ENCODE assay signal across 1 cellular context in the genomic region with DNA sequence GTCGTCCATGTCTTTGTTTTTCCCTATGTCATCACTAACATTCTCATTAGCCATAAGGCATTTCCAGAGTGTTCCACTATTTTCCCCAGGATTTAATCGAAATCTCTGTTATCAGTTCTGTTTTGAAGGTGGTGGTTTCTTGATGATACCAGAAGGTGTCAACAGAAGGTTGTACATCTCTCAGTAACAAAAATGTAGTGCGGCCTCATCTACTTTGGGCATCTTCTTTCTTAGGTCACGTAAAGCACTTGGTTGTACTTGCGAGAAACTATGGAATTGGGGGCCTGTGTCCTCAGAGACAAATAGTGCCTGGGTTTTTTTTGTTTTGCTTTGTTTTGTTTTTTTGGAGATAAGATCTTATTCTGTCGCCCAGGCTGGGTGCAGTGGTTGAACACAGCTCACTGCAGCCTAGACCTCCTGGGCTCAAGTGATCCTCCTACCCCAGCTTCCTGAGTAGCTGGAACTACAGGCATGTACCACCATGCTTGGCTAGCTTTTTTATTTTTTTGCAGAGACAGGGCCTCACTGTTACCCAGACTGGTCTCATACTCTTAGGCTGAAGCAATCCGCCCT.
TF ChIP-seq lines count a peak whose summit lies in the region.

No MANE protein-coding gene starts in this region.

TF ChIP-seq in K562, 482 proteins besides CTCF, POLR2A, EP300 and RAD21 (continued from another document):
- TF ChIP-seq CBX5 (IDR thresholded peaks at IDR 0.05; ENCODE audit: borderline replicate concordance, low read depth) (no peak), LCOR (CRISPR knock-in tag; IDR thresholded peaks at IDR 0.05) (no peak), ETV5 (CRISPR knock-in tag; IDR thresholded peaks at IDR 0.05; ENCODE audit: low read depth) (no peak), SPI1 (IDR thresholded peaks at IDR 0.05; ENCODE audit: borderline replicate concordance, low read depth, low read length) (no peak), ELF4 (CRISPR knock-in tag; IDR thresholded peaks at IDR 0.05) (no peak), IRF2 (CRISPR knock-in tag; IDR thresholded peaks at IDR 0.05) (no peak), KHSRP (IDR thresholded peaks at IDR 0.05) (no peak), TCF3 (CRISPR knock-in tag; IDR thresholded peaks at IDR 0.05) (no peak)
- TF ChIP-seq, protein P1, sequence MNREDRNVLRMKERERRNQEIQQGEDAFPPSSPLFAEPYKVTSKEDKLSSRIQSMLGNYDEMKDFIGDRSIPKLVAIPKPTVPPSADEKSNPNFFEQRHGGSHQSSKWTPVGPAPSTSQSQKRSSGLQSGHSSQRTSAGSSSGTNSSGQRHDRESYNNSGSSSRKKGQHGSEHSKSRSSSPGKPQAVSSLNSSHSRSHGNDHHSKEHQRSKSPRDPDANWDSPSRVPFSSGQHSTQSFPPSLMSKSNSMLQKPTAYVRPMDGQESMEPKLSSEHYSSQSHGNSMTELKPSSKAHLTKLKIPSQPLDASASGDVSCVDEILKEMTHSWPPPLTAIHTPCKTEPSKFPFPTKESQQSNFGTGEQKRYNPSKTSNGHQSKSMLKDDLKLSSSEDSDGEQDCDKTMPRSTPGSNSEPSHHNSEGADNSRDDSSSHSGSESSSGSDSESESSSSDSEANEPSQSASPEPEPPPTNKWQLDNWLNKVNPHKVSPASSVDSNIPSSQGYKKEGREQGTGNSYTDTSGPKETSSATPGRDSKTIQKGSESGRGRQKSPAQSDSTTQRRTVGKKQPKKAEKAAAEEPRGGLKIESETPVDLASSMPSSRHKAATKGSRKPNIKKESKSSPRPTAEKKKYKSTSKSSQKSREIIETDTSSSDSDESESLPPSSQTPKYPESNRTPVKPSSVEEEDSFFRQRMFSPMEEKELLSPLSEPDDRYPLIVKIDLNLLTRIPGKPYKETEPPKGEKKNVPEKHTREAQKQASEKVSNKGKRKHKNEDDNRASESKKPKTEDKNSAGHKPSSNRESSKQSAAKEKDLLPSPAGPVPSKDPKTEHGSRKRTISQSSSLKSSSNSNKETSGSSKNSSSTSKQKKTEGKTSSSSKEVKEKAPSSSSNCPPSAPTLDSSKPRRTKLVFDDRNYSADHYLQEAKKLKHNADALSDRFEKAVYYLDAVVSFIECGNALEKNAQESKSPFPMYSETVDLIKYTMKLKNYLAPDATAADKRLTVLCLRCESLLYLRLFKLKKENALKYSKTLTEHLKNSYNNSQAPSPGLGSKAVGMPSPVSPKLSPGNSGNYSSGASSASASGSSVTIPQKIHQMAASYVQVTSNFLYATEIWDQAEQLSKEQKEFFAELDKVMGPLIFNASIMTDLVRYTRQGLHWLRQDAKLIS (CRISPR knock-in tag; IDR thresholded peaks at IDR 0.05): no peak
- TF ChIP-seq, protein P2, sequence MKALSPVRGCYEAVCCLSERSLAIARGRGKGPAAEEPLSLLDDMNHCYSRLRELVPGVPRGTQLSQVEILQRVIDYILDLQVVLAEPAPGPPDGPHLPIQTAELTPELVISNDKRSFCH (CRISPR knock-in tag; IDR thresholded peaks at IDR 0.05): no peak
- TF ChIP-seq, protein P2 (tag; IDR thresholded peaks at IDR 0.05): no peak
- TF ChIP-seq, protein P3, sequence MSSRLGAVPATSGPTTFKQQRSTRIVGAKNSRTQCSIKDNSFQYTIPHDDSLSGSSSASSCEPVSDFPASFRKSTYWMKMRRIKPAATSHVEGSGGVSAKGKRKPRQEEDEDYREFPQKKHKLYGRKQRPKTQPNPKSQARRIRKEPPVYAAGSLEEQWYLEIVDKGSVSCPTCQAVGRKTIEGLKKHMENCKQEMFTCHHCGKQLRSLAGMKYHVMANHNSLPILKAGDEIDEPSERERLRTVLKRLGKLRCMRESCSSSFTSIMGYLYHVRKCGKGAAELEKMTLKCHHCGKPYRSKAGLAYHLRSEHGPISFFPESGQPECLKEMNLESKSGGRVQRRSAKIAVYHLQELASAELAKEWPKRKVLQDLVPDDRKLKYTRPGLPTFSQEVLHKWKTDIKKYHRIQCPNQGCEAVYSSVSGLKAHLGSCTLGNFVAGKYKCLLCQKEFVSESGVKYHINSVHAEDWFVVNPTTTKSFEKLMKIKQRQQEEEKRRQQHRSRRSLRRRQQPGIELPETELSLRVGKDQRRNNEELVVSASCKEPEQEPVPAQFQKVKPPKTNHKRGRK (tag; IDR thresholded peaks at IDR 0.05): no peak
- TF ChIP-seq, protein P4, sequence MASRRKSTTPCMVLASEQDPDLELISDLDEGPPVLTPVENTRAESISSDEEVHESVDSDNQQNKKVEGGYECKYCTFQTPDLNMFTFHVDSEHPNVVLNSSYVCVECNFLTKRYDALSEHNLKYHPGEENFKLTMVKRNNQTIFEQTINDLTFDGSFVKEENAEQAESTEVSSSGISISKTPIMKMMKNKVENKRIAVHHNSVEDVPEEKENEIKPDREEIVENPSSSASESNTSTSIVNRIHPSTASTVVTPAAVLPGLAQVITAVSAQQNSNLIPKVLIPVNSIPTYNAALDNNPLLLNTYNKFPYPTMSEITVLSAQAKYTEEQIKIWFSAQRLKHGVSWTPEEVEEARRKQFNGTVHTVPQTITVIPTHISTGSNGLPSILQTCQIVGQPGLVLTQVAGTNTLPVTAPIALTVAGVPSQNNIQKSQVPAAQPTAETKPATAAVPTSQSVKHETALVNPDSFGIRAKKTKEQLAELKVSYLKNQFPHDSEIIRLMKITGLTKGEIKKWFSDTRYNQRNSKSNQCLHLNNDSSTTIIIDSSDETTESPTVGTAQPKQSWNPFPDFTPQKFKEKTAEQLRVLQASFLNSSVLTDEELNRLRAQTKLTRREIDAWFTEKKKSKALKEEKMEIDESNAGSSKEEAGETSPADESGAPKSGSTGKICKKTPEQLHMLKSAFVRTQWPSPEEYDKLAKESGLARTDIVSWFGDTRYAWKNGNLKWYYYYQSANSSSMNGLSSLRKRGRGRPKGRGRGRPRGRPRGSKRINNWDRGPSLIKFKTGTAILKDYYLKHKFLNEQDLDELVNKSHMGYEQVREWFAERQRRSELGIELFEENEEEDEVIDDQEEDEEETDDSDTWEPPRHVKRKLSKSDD (conservative IDR thresholded peaks at IDR 0.05; ENCODE audit: low read length): no peak
